Comparison of ENCODE assay signal across 1 cellular context in the genomic region with DNA sequence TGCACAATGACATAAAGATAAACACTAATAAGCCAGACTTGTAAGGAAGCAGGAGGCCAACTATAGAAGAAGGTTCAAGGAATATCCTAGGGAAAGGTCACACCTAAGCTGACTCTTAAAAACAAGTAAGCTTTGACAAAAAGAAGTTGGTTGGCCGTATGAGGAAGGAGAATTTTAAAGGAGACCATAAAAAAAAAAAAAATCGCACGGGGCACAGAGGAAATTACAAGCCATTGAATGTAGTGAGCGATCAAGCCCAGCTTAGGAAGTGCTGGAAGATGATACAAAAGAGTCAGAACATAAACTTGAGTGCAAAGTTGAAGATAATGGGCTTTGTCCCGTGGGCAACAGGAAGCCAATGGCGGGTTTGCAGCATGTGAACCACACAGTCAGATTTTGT.
TF ChIP-seq lines count a peak whose summit lies in the region.

No MANE protein-coding gene starts in this region.

TF ChIP-seq in H1, 55 proteins besides CTCF, POLR2A, EP300 and RAD21:
- TF ChIP-seq NRF1 (IDR thresholded peaks at IDR 0.05; ENCODE audit: low read depth, low read length), result no peak
- TF ChIP-seq JUN (IDR thresholded peaks at IDR 0.05; ENCODE audit: low read depth, low read length), result no peak
- no peak for TF ChIP-seq TCF12 (IDR thresholded peaks at IDR 0.05; ENCODE audit: low read depth, low read length)
- TF ChIP-seq CBX8 (IDR thresholded peaks at IDR 0.05; ENCODE audit: borderline replicate concordance, low read depth, low read length), result no peak
- no peak for TF ChIP-seq BRCA1 (IDR thresholded peaks at IDR 0.05; ENCODE audit: low read depth, low read length)
- TF ChIP-seq SP1 (IDR thresholded peaks at IDR 0.05; ENCODE audit: low read depth, low read length), result no peak
- no peak for TF ChIP-seq SIN3A (conservative IDR thresholded peaks at IDR 0.05 in 1 of 2, IDR thresholded peaks at IDR 0.05 in 1 of 2; ENCODE audit: low read depth in 1 of 2, low read length in 2 of 2)
- TF ChIP-seq JUND (IDR thresholded peaks at IDR 0.05; ENCODE audit: low read length), result no peak
- no peak for TF ChIP-seq BACH1 (IDR thresholded peaks at IDR 0.05; ENCODE audit: low read length)
- TF ChIP-seq EGR1 (IDR thresholded peaks at IDR 0.05; ENCODE audit: borderline replicate concordance, low read depth, low read length), result no peak
